ENCODE assay signal across 20 cellular contexts in genomic region chr18:12088731-12089375, GRCh38. TPM values are rescaled to one million over a fixed set of nuclear protein-coding genes. Genes with fewer than 3 reads are reported as not detected.
A peak's percentile ranks its signal among the peaks of the same experiment; 100 is the strongest.
DNase-seq lines count a peak whose midpoint lies in the region; ATAC-seq lines count a peak whose summit lies in the region.
"Had no signal": no experiment of that assay in that cellular context is flagged by ENCODE, and none has a peak within 500 bp of the region (broad histone marks: within the 10 kb centered on the region; RNA-seq: fewer than 3 reads in every experiment).

No MANE protein-coding gene starts in this region.

- H3K36me3 Mint-ChIP-seq in dendritic cell treated with granulocyte-macrophage colony-stimulating factor and Interleukin-4, amounts not matched to agents 40 ng/mL and 50 ng/mL, for 4 days (ENCODE audit: low read depth): no peaks in the 10 kb centered on the region

- no peak overlapping the region for H3K27ac Mint-ChIP-seq in stimulated activated naive CD8-positive, alpha-beta T cell treated with anti-CD3 and anti-CD28 coated beads, Interleukin-15, amount 100 ng/mL, for 72 hours
- peak overlapping the region; percentile 42 for H3K27ac Mint-ChIP-seq in dendritic cell treated with granulocyte-macrophage colony-stimulating factor and Interleukin-4, amounts not matched to agents 40 ng/mL and 50 ng/mL, for 4 days

- H3K14ac ChIP-seq in neuronal stem cell (ENCODE audit: low read length): peak overlapping the region; percentile 98

- no peak for DNase-seq in stimulated activated naive CD8-positive, alpha-beta T cell treated with anti-CD3 and anti-CD28 coated beads, Interleukin-15, amount 100 ng/mL, for 72 hours
- DNase-seq in stimulated activated naive CD8-positive, alpha-beta T cell treated with anti-CD3 and anti-CD28 coated beads, Interleukin-15, Interleukin-2, amounts not matched to agents 100 U/mL and 50 U/mL, for 24 hours: no peak
- DNase-seq in neuronal stem cell (ENCODE audit: low spot score): no peak
- DNase-seq in aorta: no peak
- no peak for DNase-seq in AML-193 (lab: John Stamatoyannopoulos, UW)
- DNase-seq: ACHN; DMS79 treated with DMSO at 0.1 percent for 48 hours; MV-4-11; NCI-H1417; NCI-H187; NCI-H2107; NCI-H510A; NCI-H748 treated with DMSO at 0.1 percent for 48 hours; NK-92 treated with Interleukin-12 subunit alpha and Interleukin-12 subunit beta, amount 100 ng/mL, for 24 hours; Peyer's patch had no signal

- peak overlapping the region; percentile 48 for H4K8ac ChIP-seq in neuronal stem cell (ENCODE audit: low read depth, low read length)

- no peak overlapping the region for H2BK120ac ChIP-seq in neuronal stem cell (ENCODE audit: low read depth, low read length)

- H2BK12ac ChIP-seq in neuronal stem cell (ENCODE audit: low read length): peak overlapping the region; percentile 54

- H3K9me3 Mint-ChIP-seq in stimulated activated naive CD8-positive, alpha-beta T cell treated with anti-CD3 and anti-CD28 coated beads, Interleukin-15, amount 100 ng/mL, for 72 hours: peaks cover 0 to 3% of the 10 kb centered on the region in 2 donors
- peaks cover 4% of the 10 kb centered on the region for H3K9me3 Mint-ChIP-seq in dendritic cell treated with granulocyte-macrophage colony-stimulating factor and Interleukin-4, amounts not matched to agents 40 ng/mL and 50 ng/mL, for 4 days

- peak overlapping the region; percentile 98 for H3K23ac ChIP-seq in neuronal stem cell (ENCODE audit: low read depth, low read length, poor library complexity)

- WGBS in neuronal stem cell (ENCODE audit: extremely low coverage in 2 of 2, insufficient read length in 2 of 2, insufficient replicate concordance in 1 of 2), 2 donors: no CpG with 5 or more reads among the region's 5 CpGs
- 57 to 66% methylated on average over 5 of the region's 5 CpGs for WGBS in aorta, 2 donors

- peak; percentile 6 for ATAC-seq in stimulated activated naive CD8-positive, alpha-beta T cell treated with anti-CD3 and anti-CD28 coated beads, Interleukin-15, amount 100 ng/mL, for 72 hours
- no peak for ATAC-seq in stimulated activated naive CD8-positive, alpha-beta T cell treated with anti-CD3 and anti-CD28 coated beads, Interleukin-15, Interleukin-2, amounts not matched to agents 100 U/mL and 50 U/mL, for 24 hours
- ATAC-seq in aorta (ENCODE audit: low FRiP score) (peak; percentile 2), GM19467 (IDR thresholded peaks at IDR 0.05; ENCODE audit: unreplicated experiment) (no peak), GM18868 (IDR thresholded peaks at IDR 0.05; ENCODE audit: unreplicated experiment) (no peak)
- ATAC-seq: HCT116 had no signal

- no peaks in the 10 kb centered on the region for H3K79me1 ChIP-seq in neuronal stem cell (ENCODE audit: low read depth, low read length)

- no peaks in the 10 kb centered on the region for H3K36me3 ChIP-seq in neuronal stem cell (replicated peaks in 1 of 2; ENCODE audit: control insufficient read depth in 2 of 2, insufficient read depth in 2 of 2, low read length in 2 of 2)
- no peaks in the 10 kb centered on the region for H3K36me3 ChIP-seq in aorta (ENCODE audit: control insufficient read depth in 1 of 2, insufficient read depth in 2 of 2, low read length in 1 of 2)
- H3K36me3 ChIP-seq: Peyer's patch had no signal

- intact Hi-C loops in dendritic cell treated with granulocyte-macrophage colony-stimulating factor and Interleukin-4, amounts not matched to agents 40 ng/mL and 50 ng/mL, for 4 days (cut with micrococcal nuclease): no loop called here
- intact Hi-C loops in aorta (cut with DNase I): no loop called here

- H2AFZ ChIP-seq in neuronal stem cell (ENCODE audit: low read length): no peak overlapping the region

- peak overlapping the region; percentile 60 for H3K9ac ChIP-seq in neuronal stem cell (ENCODE audit: low read depth, low read length, poor library complexity)

- peak overlapping the region; percentile 86 for H2AK5ac ChIP-seq in neuronal stem cell (ENCODE audit: low read depth, low read length)

- H3K9me3 ChIP-seq in neuronal stem cell (replicated peaks in 1 of 2; ENCODE audit: control insufficient read depth in 2 of 2, insufficient read depth in 1 of 2, low read depth in 1 of 2, low read length in 2 of 2) (peaks cover 0 to 2% of the 10 kb centered on the region in 2 donors), aorta (ENCODE audit: control insufficient read depth, low read length) (no peaks in the 10 kb centered on the region)
- H3K9me3 ChIP-seq: Peyer's patch had no signal

- H3K4me2 ChIP-seq in neuronal stem cell (ENCODE audit: insufficient read depth, low read length, poor library complexity, severe bottlenecking): no peak overlapping the region

- no peaks in the 10 kb centered on the region for H3K27me3 ChIP-seq in neuronal stem cell (ENCODE audit: control insufficient read depth in 3 of 3, insufficient read depth in 3 of 3, low read depth in 1 of 3, low read length in 3 of 3)
- H3K27me3 ChIP-seq in aorta (ENCODE audit: control insufficient read depth in 1 of 2, insufficient read depth in 2 of 2, low read length in 1 of 2): no peaks in the 10 kb centered on the region
- H3K27me3 ChIP-seq: Peyer's patch had no signal

- peak overlapping the region; percentile 57 for H3K18ac ChIP-seq in neuronal stem cell (ENCODE audit: low read length)

- no peaks in the 10 kb centered on the region for H3K4me1 Mint-ChIP-seq in stimulated activated naive CD8-positive, alpha-beta T cell treated with anti-CD3 and anti-CD28 coated beads, Interleukin-15, amount 100 ng/mL, for 72 hours
- H3K4me1 Mint-ChIP-seq in dendritic cell treated with granulocyte-macrophage colony-stimulating factor and Interleukin-4, amounts not matched to agents 40 ng/mL and 50 ng/mL, for 4 days (ENCODE audit: low read depth): no peaks in the 10 kb centered on the region

- H2BK15ac ChIP-seq in neuronal stem cell (ENCODE audit: low read length): no peak overlapping the region

- no peak overlapping the region for H3K4me3 ChIP-seq in neuronal stem cell (ENCODE audit: low read length in 2 of 2)
- no peak overlapping the region for H3K4me3 ChIP-seq in aorta (ENCODE audit: low read length in 2 of 2)
- H3K4me3 ChIP-seq: Peyer's patch had no signal

- no peak overlapping the region for H2BK5ac ChIP-seq in neuronal stem cell (ENCODE audit: low read length)

- H3K4me1 ChIP-seq in neuronal stem cell (ENCODE audit: control insufficient read depth in 2 of 2, insufficient read depth in 1 of 2, low read depth in 1 of 2, low read length in 2 of 2) (no peaks in the 10 kb centered on the region), aorta (ENCODE audit: control insufficient read depth in 1 of 2, insufficient read depth in 2 of 2, low read length in 2 of 2) (no peaks in the 10 kb centered on the region)
- H3K4me1 ChIP-seq: Peyer's patch had no signal

- peaks cover 10% of the 10 kb centered on the region for H3K27me3 Mint-ChIP-seq in stimulated activated naive CD8-positive, alpha-beta T cell treated with anti-CD3 and anti-CD28 coated beads, Interleukin-15, amount 100 ng/mL, for 72 hours
- H3K27me3 Mint-ChIP-seq in dendritic cell treated with granulocyte-macrophage colony-stimulating factor and Interleukin-4, amounts not matched to agents 40 ng/mL and 50 ng/mL, for 4 days: peaks cover 5% of the 10 kb centered on the region

- H3K4me3 Mint-ChIP-seq in stimulated activated naive CD8-positive, alpha-beta T cell treated with anti-CD3 and anti-CD28 coated beads, Interleukin-15, amount 100 ng/mL, for 72 hours: no peak overlapping the region
- no peak overlapping the region for H3K4me3 Mint-ChIP-seq in dendritic cell treated with granulocyte-macrophage colony-stimulating factor and Interleukin-4, amounts not matched to agents 40 ng/mL and 50 ng/mL, for 4 days

- no peak overlapping the region for H3K27ac ChIP-seq in neuronal stem cell (replicated peaks; ENCODE audit: low read length)
- H3K27ac ChIP-seq in aorta (ENCODE audit: low read depth in 1 of 2, low read length in 2 of 2): no peak overlapping the region
- H3K27ac ChIP-seq: Peyer's patch had no signal

- H3K4ac ChIP-seq in neuronal stem cell (ENCODE audit: low read length): no peak overlapping the region

- H4K91ac ChIP-seq in neuronal stem cell (ENCODE audit: low read depth, low read length, poor library complexity): peak overlapping the region; percentile 72

RNA-seq across cellular contexts. Expression of gene ANKRD62, which starts 4.8 kb away (rescaled TPM):
- not detected for polyA plus RNA-seq in neuronal stem cell (2013, experiment 1 of 2)
- polyA plus RNA-seq in neuronal stem cell (2013, experiment 2 of 2): not detected
- not detected for total RNA-seq in aorta
- polyA plus RNA-seq in aorta: not detected
- total RNA-seq: LHCN-M2, Peyer's patch had no signal

Comparison
In these comparisons a context has a peak if more than half of its experiments do, and no peak if none do; other contexts are left out.
1. ATAC-seq: peak in stimulated activated naive CD8-positive, alpha-beta T cell treated with anti-CD3 and anti-CD28 coated beads, Interleukin-15, amount 100 ng/mL, for 72 hours (single experiment) and aorta (single experiment); none in stimulated activated naive CD8-positive, alpha-beta T cell treated with anti-CD3 and anti-CD28 coated beads, Interleukin-15, Interleukin-2, amounts not matched to agents 100 U/mL and 50 U/mL, for 24 hours (single experiment), GM19467 (single experiment) and GM18868 (single experiment).